ENCODE assay signal across 15 cellular contexts in the genomic region with DNA sequence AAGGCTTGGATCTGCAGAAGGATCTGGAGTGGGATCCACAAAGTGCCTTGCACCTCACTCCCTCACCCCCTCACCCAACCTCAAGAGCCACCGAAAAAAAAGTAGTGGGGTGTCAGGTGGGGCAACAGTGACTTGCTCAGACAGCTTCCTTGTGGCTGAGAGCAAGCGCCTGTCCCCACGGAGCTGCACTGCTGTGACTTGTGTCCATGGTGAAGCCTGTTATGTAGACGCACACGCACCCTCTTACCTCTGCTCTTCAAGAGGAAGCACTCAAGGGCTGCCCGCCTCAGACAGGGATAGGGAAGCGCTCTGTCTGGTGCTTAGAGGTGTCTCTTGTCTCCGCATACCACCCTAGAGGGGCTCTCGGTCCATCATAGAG. TPM values are rescaled to one million over a fixed set of nuclear protein-coding genes. Genes with fewer than 3 reads are reported as not detected.
DNase-seq lines count a peak whose midpoint lies in the region; ATAC-seq, FAIRE-seq and TF ChIP-seq lines count a peak whose summit lies in the region.
"Had no signal": no experiment of that assay in that cellular context is flagged by ENCODE, and none has a peak within 500 bp of the region (broad histone marks: within the 10 kb centered on the region; RNA-seq: fewer than 3 reads in every experiment).

No MANE protein-coding gene starts in this region.

- intact Hi-C loops in Panc1 (cut with micrococcal nuclease; ENCODE audit: unreplicated experiment) (no loop called here), ovary (cut with DNase I) (no loop called here)

- FAIRE-seq in D721Med (lab: Jason Lieb, UNC), result no peak

- ATAC-seq in Panc1, result peak; percentile 18

- TF ChIP-seq CTCF in BE2C (IDR thresholded peaks at IDR 0.05; ENCODE audit: low read depth, low read length) (no peak), Panc1 (IDR thresholded peaks at IDR 0.05) (no peak), ovary (IDR thresholded peaks at IDR 0.05) (no peak), RWPE1 (conservative IDR thresholded peaks at IDR 0.05; ENCODE audit: low read depth) (no peak), D721Med (IDR thresholded peaks at IDR 0.05; ENCODE audit: insufficient read depth, missing control alignments) (no peak)

- POLR2A ChIA-PET in Panc1 (lab: Charles Lee), result no interaction called here
- POLR2A ChIA-PET in RWPE1 (lab: Yijun Ruan, JAX; ENCODE audit: low non-redundant PET), result no interaction called here

- DNase-seq in BE2C (no peak), DMS53 treated with DMSO at 0.1 percent for 48 hours (lab: John Stamatoyannopoulos, UW; ENCODE audit: unreplicated experiment) (peak; percentile 77), Panc1 (ENCODE audit: low read depth, low spot score) (no peak), ovary (no peak), NCI-H446 (lab: John Stamatoyannopoulos, UW) (no peak), RWPE1 (ENCODE audit: low spot score) (no peak), D721Med (ENCODE audit: insufficient read length, low spot score) (no peak)
- DNase-seq: NK-92 treated with Interleukin-12 subunit alpha and Interleukin-12 subunit beta, amount 100 ng/mL, for 24 hours; SHP77 treated with DMSO at 0.1 percent for 48 hours had no signal

- WGBS in ovary, 3 donors, result 17 to 27% (median 22%) methylated on average over 9 of the region's 9 CpGs

- no peak for TF ChIP-seq POLR2A in ovary (IDR thresholded peaks at IDR 0.05)

- H3K9me3 ChIP-seq in BE2C (no peaks in the 10 kb centered on the region), Panc1 (ENCODE audit: control insufficient read depth, insufficient read depth, low read depth, low read length) (no peaks in the 10 kb centered on the region), iPS-15b (ENCODE audit: control insufficient read depth, insufficient read depth, low read length) (no peaks in the 10 kb centered on the region), ovary (no peaks in the 10 kb centered on the region)
- H3K9me3 ChIP-seq: HAP-1, heart left ventricle, left ventricle myocardium inferior had no signal

- H3K4me3 ChIP-seq in BE2C (ENCODE audit: low read depth, low read length), result peak overlapping the region; percentile 88
- peak overlapping the region; percentile 34 to 44; a peak in 3 of 4 replicates for H3K4me3 ChIP-seq in Panc1 (ENCODE audit: low read depth in 2 of 2, low read length in 2 of 2)
- H3K4me3 ChIP-seq in iPS-15b (ENCODE audit: low read depth, low read length), result peak overlapping the region; percentile 64
- no peak overlapping the region for H3K4me3 ChIP-seq in ovary
- H3K4me3 ChIP-seq: HAP-1 had no signal

- CTCF ChIA-PET in Panc1 (lab: Charles Lee) (no interaction called here), RWPE1 (lab: Yijun Ruan, JAX) (interaction anchor here (1.2 kb wide), 1 partner anchor 15 kb away, joined by 3 read pairs; no protein-coding TSS in a partner anchor)

- H3K27me3 ChIP-seq in BE2C, result no peaks in the 10 kb centered on the region
- peaks cover 28% of the 10 kb centered on the region for H3K27me3 ChIP-seq in Panc1 (ENCODE audit: control insufficient read depth, insufficient read depth, low read length)
- H3K27me3 ChIP-seq in iPS-15b (ENCODE audit: control insufficient read depth, insufficient read depth, low read length), result peaks cover 27% of the 10 kb centered on the region
- no peaks in the 10 kb centered on the region for H3K27me3 ChIP-seq in ovary

- H3K27ac ChIP-seq in Panc1 (ENCODE audit: low read length), result no peak overlapping the region
- no peak overlapping the region for H3K27ac ChIP-seq in ovary
- H3K27ac ChIP-seq in RWPE1, result no peak overlapping the region
- H3K27ac ChIP-seq: heart left ventricle, left ventricle myocardium inferior had no signal

- TF ChIP-seq EP300 in ovary (IDR thresholded peaks at IDR 0.05), result no peak

- H3K36me3 ChIP-seq in BE2C, result no peaks in the 10 kb centered on the region
- H3K36me3 ChIP-seq in Panc1 (ENCODE audit: control insufficient read depth, insufficient read depth, low read length), result no peaks in the 10 kb centered on the region
- no peaks in the 10 kb centered on the region for H3K36me3 ChIP-seq in iPS-15b (ENCODE audit: control insufficient read depth, insufficient read depth, low read length)
- H3K36me3 ChIP-seq in ovary, result no peaks in the 10 kb centered on the region
- H3K36me3 ChIP-seq: HAP-1, heart left ventricle, left ventricle myocardium inferior had no signal

- H3K4me1 ChIP-seq in BE2C, result peaks cover 12% of the 10 kb centered on the region
- no peaks in the 10 kb centered on the region; the same call in 1 of the 2 replicates for H3K4me1 ChIP-seq in Panc1 (ENCODE audit: control insufficient read depth, insufficient read depth, low read length)
- peaks cover 7% of the 10 kb centered on the region for H3K4me1 ChIP-seq in iPS-15b (ENCODE audit: control insufficient read depth, insufficient read depth, low read length)
- no peaks in the 10 kb centered on the region for H3K4me1 ChIP-seq in ovary (ENCODE audit: insufficient read depth)
- H3K4me1 ChIP-seq: HAP-1 had no signal

- no TSS peak for BruUV-seq in Panc1 (replicated peaks; lab: Mats Ljungman, UMichigan)

- in situ Hi-C loops in Panc1 (cut with HindIII; ENCODE audit: low pct_unique_long_range_greater_than_20kb, low sequenced_read_pairs), result no loop called here

- H3K9ac ChIP-seq in iPS-15b (ENCODE audit: low read depth, low read length), result no peak overlapping the region

RNA-seq across cellular contexts. Expression of a gene that starts 1.2 kb away (rescaled TPM):
- 32.0 TPM for polyA plus RNA-seq in BE2C (2012; ENCODE audit: insufficient read depth, insufficient read length, low read depth)
- total RNA-seq in Panc1 (2021; ENCODE audit: unreplicated experiment) (5.3 TPM), ovary (1 to 10 TPM in 1 of 7 donors, under 1 TPM in 4, not detected in 2; 0.15 to 1.0 (median 0.38) TPM)
- polyA plus RNA-seq in Panc1 (2012; ENCODE audit: insufficient read length), result 11.5 TPM
- polyA plus RNA-seq in ovary, result under 1 TPM; 0.02 to 0.07 TPM
- total RNA-seq: epithelial cell of proximal tubule, left ventricle myocardium inferior, subcutaneous adipose tissue had no signal
